ENCODE assay signal across 20 cellular contexts in genomic region chr9:9862412-9862811, GRCh38.
DNase-seq lines count a peak whose midpoint lies in the region; ATAC-seq and TF ChIP-seq lines count a peak whose summit lies in the region.
"Had no signal": no experiment of that assay in that cellular context is flagged by ENCODE, and none has a peak within 500 bp of the region (broad histone marks: within the 10 kb centered on the region; RNA-seq: fewer than 3 reads in every experiment).

No MANE protein-coding gene starts in this region.

- DNase-seq in SK-N-SH: peak; percentile 10
- no peak for DNase-seq in LoVo (ENCODE audit: low spot score)
- DNase-seq: AML-193; Caco-2; Calu3; CD4-positive, alpha-beta T cell; CD8-positive, alpha-beta T cell; DMS79 treated with DMSO at 0.1 percent for 48 hours; EL; GDM1 had no signal

- no peaks in the 10 kb centered on the region for H3K9me3 ChIP-seq in SK-N-SH
- H3K9me3 ChIP-seq in Loucy (ENCODE audit: insufficient read depth, low read depth, low read length): no peaks in the 10 kb centered on the region
- H3K9me3 ChIP-seq in parathyroid adenoma (ENCODE audit: control insufficient read depth, low read length): no peaks in the 10 kb centered on the region
- H3K9me3 ChIP-seq: A549; BLaER1 treated with 17β-estradiol and CSF1 and Interleukin-3, amounts not matched to agents 10 nM and 100 nM; Caco-2 had no signal

- H3K27me3 ChIP-seq in SK-N-SH (ENCODE audit: insufficient read depth): no peaks in the 10 kb centered on the region
- H3K27me3 ChIP-seq in Loucy (ENCODE audit: insufficient read depth, low read length, poor library complexity, severe bottlenecking): no peaks in the 10 kb centered on the region
- no peaks in the 10 kb centered on the region for H3K27me3 ChIP-seq in parathyroid adenoma (ENCODE audit: control insufficient read depth, insufficient read depth, low read length)
- H3K27me3 ChIP-seq: BLaER1 treated with 17β-estradiol and CSF1 and Interleukin-3, amounts not matched to agents 10 nM and 100 nM had no signal

- H3K4me2 ChIP-seq in SK-N-SH (no peak overlapping the region), Loucy (ENCODE audit: low read depth, low read length, poor library complexity, severe bottlenecking) (peak overlapping the region; percentile 44), parathyroid adenoma (ENCODE audit: low read length) (peak overlapping the region; percentile 49)
- H3K4me2 ChIP-seq: A549; BLaER1 treated with 17β-estradiol and CSF1 and Interleukin-3, amounts not matched to agents 10 nM and 100 nM had no signal

- H3K4me3 ChIP-seq in SK-N-SH (ENCODE audit: low read depth in 2 of 2, low read length in 1 of 2) (no peak overlapping the region), Loucy (ENCODE audit: low read length, poor library complexity, severe bottlenecking) (peak overlapping the region; percentile 35), parathyroid adenoma (ENCODE audit: low read depth, low read length) (no peak overlapping the region)
- H3K4me3 ChIP-seq: A549; BLaER1 treated with 17β-estradiol and CSF1 and Interleukin-3, amounts not matched to agents 10 nM and 100 nM; GM12878 had no signal

- H4K20me1 ChIP-seq in SK-N-SH (ENCODE audit: insufficient read depth) (no peaks in the 10 kb centered on the region), Loucy (ENCODE audit: insufficient read depth, low read length, poor library complexity, severe bottlenecking) (no peaks in the 10 kb centered on the region)
- H4K20me1 ChIP-seq: BLaER1 treated with 17β-estradiol and CSF1 and Interleukin-3, amounts not matched to agents 10 nM and 100 nM had no signal

- H3K4me1 ChIP-seq in SK-N-SH (ENCODE audit: control insufficient read depth in 1 of 2, insufficient read depth in 2 of 2, low read depth in 1 of 2, low read length in 1 of 2): peaks cover 0 to 3% of the 10 kb centered on the region in 2 experiments; a peak in 1 of 4 replicates
- no peaks in the 10 kb centered on the region for H3K4me1 ChIP-seq in Loucy (ENCODE audit: insufficient read depth, low read length, poor library complexity, severe bottlenecking)
- H3K4me1 ChIP-seq in parathyroid adenoma: no peaks in the 10 kb centered on the region
- H3K4me1 ChIP-seq: A549; BLaER1 treated with 17β-estradiol and CSF1 and Interleukin-3, amounts not matched to agents 10 nM and 100 nM; Caco-2 had no signal

- H3K27ac ChIP-seq in SK-N-SH (ENCODE audit: low read depth in 2 of 2, low read length in 1 of 2) (no peak overlapping the region; a peak in 1 of 4 replicates), parathyroid adenoma (no peak overlapping the region)
- H3K27ac ChIP-seq: 22Rv1; A549; BLaER1 treated with 17β-estradiol and CSF1 and Interleukin-3, amounts not matched to agents 10 nM and 100 nM; C4-2B had no signal

- H3F3A ChIP-seq in SK-N-SH (replicated peaks; ENCODE audit: insufficient read depth) (no peaks in the 10 kb centered on the region), Loucy (ENCODE audit: low read depth) (no peaks in the 10 kb centered on the region)

- H3K9ac ChIP-seq in SK-N-SH: no peak overlapping the region
- no peak overlapping the region for H3K9ac ChIP-seq in Loucy (ENCODE audit: low read depth, low read length, poor library complexity, severe bottlenecking)
- no peak overlapping the region for H3K9ac ChIP-seq in parathyroid adenoma
- H3K9ac ChIP-seq: BLaER1 treated with 17β-estradiol and CSF1 and Interleukin-3, amounts not matched to agents 10 nM and 100 nM had no signal

- TF ChIP-seq CTCF in SK-N-SH (IDR thresholded peaks at IDR 0.05) (no peak), Loucy (conservative IDR thresholded peaks at IDR 0.05; ENCODE audit: low read length) (no peak), parathyroid adenoma (IDR thresholded peaks at IDR 0.05) (no peak)

- CTCF ChIA-PET in SK-N-SH (lab: Yijun Ruan, JAX): interaction anchor here (1.8 kb wide), 1 partner anchor 80 kb away, joined by 5 read pairs; no protein-coding TSS in a partner anchor

- no peaks in the 10 kb centered on the region for H3K36me3 ChIP-seq in SK-N-SH (replicated peaks in 1 of 2; ENCODE audit: control insufficient read depth in 1 of 2, insufficient read depth in 2 of 2, low read length in 1 of 2)
- no peaks in the 10 kb centered on the region for H3K36me3 ChIP-seq in Loucy (ENCODE audit: insufficient read depth, low read length)
- H3K36me3 ChIP-seq in parathyroid adenoma (ENCODE audit: control insufficient read depth, insufficient read depth, low read length): no peaks in the 10 kb centered on the region
- H3K36me3 ChIP-seq: BLaER1 treated with 17β-estradiol and CSF1 and Interleukin-3, amounts not matched to agents 10 nM and 100 nM had no signal

- whole genome bisulfite sequencing in SK-N-SH (ENCODE audit: low lambda C conversion rate): 2% methylated on average over 2 of the region's 2 CpGs

- H3K79me2 ChIP-seq in SK-N-SH (ENCODE audit: insufficient read depth) (no peaks in the 10 kb centered on the region), Loucy (ENCODE audit: insufficient read depth, low read length) (no peaks in the 10 kb centered on the region), parathyroid adenoma (no peaks in the 10 kb centered on the region)

- TF ChIP-seq EP300 in SK-N-SH (IDR thresholded peaks at IDR 0.05; ENCODE audit: borderline replicate concordance in 1 of 2, low read depth in 1 of 2, low read length in 1 of 2): no peak

- H2AFZ ChIP-seq in SK-N-SH (ENCODE audit: low read depth) (no peak overlapping the region), Loucy (ENCODE audit: low read length) (peak overlapping the region; percentile 59; the same call in 1 of the 2 replicates), parathyroid adenoma (no peak overlapping the region)

- ATAC-seq in SK-N-SH treated with all-trans-retinoic acid at 6 μM for 48 hours (no peak), GM21825 (IDR thresholded peaks at IDR 0.05; ENCODE audit: unreplicated experiment) (no peak), HG03354 (IDR thresholded peaks at IDR 0.05; ENCODE audit: poor library complexity, severe bottlenecking, unreplicated experiment) (no peak)
- ATAC-seq: A549; CD8-positive, alpha-beta T cell; GM12878 had no signal

- POLR2A ChIA-PET in SK-N-SH (lab: Yijun Ruan, JAX): no interaction called here

- H3K9me2 ChIP-seq in SK-N-SH: no peaks in the 10 kb centered on the region
- no peaks in the 10 kb centered on the region for H3K9me2 ChIP-seq in Loucy (replicated peaks; ENCODE audit: low read depth, low read length)

- TF ChIP-seq RAD21 in SK-N-SH (IDR thresholded peaks at IDR 0.05; ENCODE audit: low read length): no peak

TF ChIP-seq in SK-N-SH, 30 proteins besides CTCF, POLR2A, EP300 and RAD21:
- TF ChIP-seq USF1 (IDR thresholded peaks at IDR 0.05; ENCODE audit: borderline replicate concordance, low read depth) (no peak), GATA2 (CRISPR knock-in tag; IDR thresholded peaks at IDR 0.05) (peak; percentile 64)

TF ChIP-seq in SK-N-SH treated with all-trans-retinoic acid at 6 μM for 48 hours, 23 proteins besides CTCF, POLR2A, EP300 and RAD21 (continues in another document):
- TF ChIP-seq ZNF8 (CRISPR knock-in tag; IDR thresholded peaks at IDR 0.05) (no peak), PATZ1 (CRISPR knock-in tag; IDR thresholded peaks at IDR 0.05; ENCODE audit: borderline replicate concordance) (no peak), CREB5 (CRISPR knock-in tag; IDR thresholded peaks at IDR 0.05; ENCODE audit: low read depth) (no peak), ZNF565 (CRISPR knock-in tag; conservative IDR thresholded peaks at IDR 0.05; ENCODE audit: low read depth) (no peak), TOX (CRISPR knock-in tag; IDR thresholded peaks at IDR 0.05; ENCODE audit: borderline replicate concordance) (no peak), ZC3H10 (CRISPR knock-in tag; IDR thresholded peaks at IDR 0.05) (no peak), RARB (CRISPR knock-in tag; IDR thresholded peaks at IDR 0.05) (no peak), CSDC2 (CRISPR knock-in tag; IDR thresholded peaks at IDR 0.05) (no peak), PPARA (CRISPR knock-in tag; IDR thresholded peaks at IDR 0.05; ENCODE audit: borderline replicate concordance) (no peak), ZFP3 (CRISPR knock-in tag; IDR thresholded peaks at IDR 0.05) (no peak), ZFP30 (CRISPR knock-in tag; IDR thresholded peaks at IDR 0.05) (no peak), GLIS3 (CRISPR knock-in tag; IDR thresholded peaks at IDR 0.05) (no peak)
